Comparison of ENCODE assay signal across 8 cellular contexts in genomic region chr2:22355816-22356433, GRCh38.
A peak's percentile ranks its signal among the peaks of the same experiment; 100 is the strongest.
DNase-seq lines count a peak whose midpoint lies in the region; ATAC-seq and TF ChIP-seq lines count a peak whose summit lies in the region.

No MANE protein-coding gene starts in this region.

- CTCF ChIA-PET in AG04449 (lab: Yijun Ruan, JAX), result interaction anchor here (1.3 kb wide), 1 partner anchor 8 kb away, joined by 4 read pairs; no protein-coding TSS in a partner anchor

- H3K4me3 ChIP-seq in AG04449 (ENCODE audit: low read depth, low read length), result no peak overlapping the region
- no peak overlapping the region for H3K4me3 ChIP-seq in body of pancreas

- no peaks in the 10 kb centered on the region for H3K9me3 ChIP-seq in body of pancreas

- POLR2A ChIA-PET in AG04449 (lab: Yijun Ruan, JAX), result no interaction called here

- WGBS in body of pancreas, 2 donors, result 32 to 38% methylated on average over 4 of the region's 4 CpGs

- H3K4me1 ChIP-seq in body of pancreas, result no peaks in the 10 kb centered on the region

- intact Hi-C loops in body of pancreas (cut with DNase I), result no loop called here

- no peaks in the 10 kb centered on the region for H3K27me3 ChIP-seq in body of pancreas

- ATAC-seq in HG02885 (IDR thresholded peaks at IDR 0.05; ENCODE audit: poor library complexity, unreplicated experiment) (peak; percentile 92), body of pancreas (peak; percentile 48)

- TF ChIP-seq CTCF in AG04449 (IDR thresholded peaks at IDR 0.05; ENCODE audit: insufficient read depth, low read length, missing control alignments) (peak; percentile 26), GM12872 (IDR thresholded peaks at IDR 0.05; ENCODE audit: insufficient read depth, low read depth, low read length) (peak; percentile 90), body of pancreas (IDR thresholded peaks at IDR 0.05) (peak; percentile 54 to 81 (median 66))

- H3K36me3 ChIP-seq in body of pancreas (replicated peaks in 1 of 2; ENCODE audit: insufficient read depth in 1 of 2, low read depth in 2 of 2), result no peaks in the 10 kb centered on the region

- no peak for TF ChIP-seq POLR2A in body of pancreas (IDR thresholded peaks at IDR 0.05)

- no peak for DNase-seq in AG04449 (ENCODE audit: low read depth, low spot score)
- peak; percentile 51 for DNase-seq in RPMI8226
- DNase-seq in body of pancreas, result peak; percentile 52 to 78 (median 64)
- DNase-seq in kidney tubule cell (ENCODE audit: low spot score), result peak; percentile 25
- DNase-seq in stimulated activated CD4-positive, alpha-beta T cell treated with anti-CD3 and anti-CD28 coated beads, Interleukin-4, amount 100 ng/mL, for 24 hours, result peak; percentile 24
- DNase-seq in NCI-H1092 treated with DMSO at 0.1 percent for 48 hours (lab: John Stamatoyannopoulos, UW), result no peak

- H3K27ac ChIP-seq in body of pancreas, result no peak overlapping the region

Comparison
In these comparisons a context has a peak if more than half of its experiments do, and no peak if none do; other contexts are left out.
1. DNase-seq: peak in RPMI8226 (single experiment), body of pancreas (4 of 4), kidney tubule cell (single experiment) and stimulated activated CD4-positive, alpha-beta T cell treated with anti-CD3 and anti-CD28 coated beads, Interleukin-4, amount 100 ng/mL, for 24 hours (single experiment); none in AG04449 (single experiment) and NCI-H1092 treated with DMSO at 0.1 percent for 48 hours (single experiment).
2. CTCF ChIP-seq: peak in every context shown above with its lines; median percentile 90 in GM12872; 66 in body of pancreas; 26 in AG04449.